1 cellular context compared by ENCODE assay signal in genomic region chr4:185582651-185583400, GRCh38.
TF ChIP-seq lines count a peak whose summit lies in the region.

No MANE protein-coding gene starts in this region.

TF ChIP-seq in H1, 55 proteins besides CTCF, POLR2A, EP300 and RAD21:
- TF ChIP-seq RNF2 (IDR thresholded peaks at IDR 0.05; ENCODE audit: borderline replicate concordance, low read depth, low read length, missing control alignments, poor library complexity, severe bottlenecking) (no peak), SIN3A (conservative IDR thresholded peaks at IDR 0.05 in 1 of 2, IDR thresholded peaks at IDR 0.05 in 1 of 2; ENCODE audit: low read depth in 1 of 2, low read length in 2 of 2) (no peak), CBX5 (IDR thresholded peaks at IDR 0.05; ENCODE audit: low read depth, low read length) (no peak), HDAC6 (IDR thresholded peaks at IDR 0.05; ENCODE audit: low read depth, low read length) (no peak), PHF8 (conservative IDR thresholded peaks at IDR 0.05; ENCODE audit: low read depth, low read length) (no peak), SP2 (IDR thresholded peaks at IDR 0.05; ENCODE audit: low read length) (no peak), KDM1A (IDR thresholded peaks at IDR 0.05; ENCODE audit: borderline replicate concordance, low read length) (no peak), NANOG (IDR thresholded peaks at IDR 0.05; ENCODE audit: insufficient read depth, low read depth, low read length, poor library complexity, severe bottlenecking) (no peak)
